12 cellular contexts compared by ENCODE assay signal in the genomic region with DNA sequence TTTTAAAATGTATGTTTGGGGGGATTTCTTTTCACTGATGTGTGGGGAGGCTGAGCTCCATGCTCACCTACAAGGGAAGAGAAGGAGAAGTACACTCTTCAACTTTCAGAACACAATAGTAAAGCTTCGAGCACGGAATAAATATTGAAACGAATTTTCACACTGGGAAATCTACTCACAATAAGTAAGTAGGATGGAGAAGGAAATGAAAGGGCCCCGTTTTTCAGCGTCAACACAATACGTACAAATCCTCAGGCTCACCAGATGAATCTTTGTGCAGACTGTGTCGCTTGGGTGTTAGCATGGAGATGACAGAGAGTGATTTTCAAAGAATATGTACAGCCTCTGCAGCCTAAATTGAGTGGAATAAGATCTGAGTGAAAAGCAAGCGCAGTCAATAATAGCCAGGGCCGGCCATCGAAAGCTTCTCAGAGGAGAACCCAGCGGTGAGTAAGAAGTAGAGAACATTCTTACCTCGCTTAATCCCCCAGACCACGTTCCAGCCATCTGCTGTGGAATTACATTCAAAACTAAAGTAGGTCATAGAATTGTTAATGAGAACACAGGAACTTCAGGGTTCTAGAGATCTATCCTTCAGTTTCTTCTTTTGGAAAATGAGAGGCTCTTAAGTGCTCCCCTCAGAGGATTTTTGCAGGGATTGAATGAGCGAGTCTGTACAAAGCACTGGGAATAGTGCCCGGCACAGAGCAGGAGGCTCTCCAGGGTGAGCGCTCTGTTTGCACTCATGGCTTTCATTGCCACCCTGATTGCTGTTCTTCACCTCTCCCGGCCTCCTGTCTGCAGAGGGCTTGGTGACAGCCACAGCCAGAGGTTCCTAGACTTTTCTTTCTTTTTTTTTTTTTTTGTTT.
"Had no signal": no experiment of that assay in that cellular context is flagged by ENCODE, and none has a peak within 500 bp of the region (broad histone marks: within the 10 kb centered on the region; RNA-seq: fewer than 3 reads in every experiment).

No MANE protein-coding gene starts in this region.

- H3K4me1 Mint-ChIP-seq: nephron progenitor cell had no signal

- H3K27me3 ChIP-seq: adrenal gland, transverse colon had no signal

- H3K9ac ChIP-seq: parathyroid adenoma had no signal

- H3K27ac Mint-ChIP-seq: activated CD4-positive, alpha-beta T cell treated with anti-CD3 and anti-CD28 coated beads for 36 hours; activated naive CD4-positive, alpha-beta T cell treated with anti-CD3 and anti-CD28 coated beads, Interleukin-2, amount 10 ng/mL, durations not matched to agents 7 days and 5 days; brain; memory B cell; nephron progenitor cell; T-cell had no signal

- ATAC-seq: activated CD4-positive, alpha-beta T cell treated with anti-CD3 and anti-CD28 coated beads for 36 hours; right cardiac atrium; T-cell had no signal

- H3K79me2 ChIP-seq: parathyroid adenoma had no signal

- H3K36me3 Mint-ChIP-seq: activated naive CD4-positive, alpha-beta T cell treated with anti-CD3 and anti-CD28 coated beads, Interleukin-2, amount 10 ng/mL, durations not matched to agents 7 days and 5 days; brain; memory B cell; T-cell had no signal

- H3K36me3 ChIP-seq: adrenal gland, transverse colon had no signal

- H3K9me3 Mint-ChIP-seq: activated naive CD4-positive, alpha-beta T cell treated with anti-CD3 and anti-CD28 coated beads, Interleukin-2, amount 10 ng/mL, durations not matched to agents 7 days and 5 days; nephron progenitor cell; T-cell had no signal

- H3K4me1 ChIP-seq: adrenal gland, parathyroid adenoma, transverse colon had no signal

- H2AFZ ChIP-seq: parathyroid adenoma had no signal

- H3K27ac ChIP-seq: adrenal gland, parathyroid adenoma, transverse colon, VCaP had no signal

- H3K27me3 Mint-ChIP-seq: T-cell had no signal

- H3K4me3 Mint-ChIP-seq: activated CD4-positive, alpha-beta T cell treated with anti-CD3 and anti-CD28 coated beads for 36 hours; activated naive CD4-positive, alpha-beta T cell treated with anti-CD3 and anti-CD28 coated beads, Interleukin-2, amount 10 ng/mL, durations not matched to agents 7 days and 5 days; brain; memory B cell; nephron progenitor cell; T-cell had no signal

- DNase-seq: activated CD4-positive, alpha-beta T cell treated with anti-CD3 and anti-CD28 coated beads for 36 hours; activated naive CD4-positive, alpha-beta T cell treated with anti-CD3 and anti-CD28 coated beads, Interleukin-2, amount 10 ng/mL, durations not matched to agents 7 days and 5 days; adrenal gland; nephron progenitor cell; right cardiac atrium; small intestine; T-cell; transverse colon had no signal

- H3K9me3 ChIP-seq: adrenal gland had no signal

- H3K4me3 ChIP-seq: adrenal gland, transverse colon had no signal
